Comparison of ENCODE assay signal across 8 cellular contexts in the genomic region with DNA sequence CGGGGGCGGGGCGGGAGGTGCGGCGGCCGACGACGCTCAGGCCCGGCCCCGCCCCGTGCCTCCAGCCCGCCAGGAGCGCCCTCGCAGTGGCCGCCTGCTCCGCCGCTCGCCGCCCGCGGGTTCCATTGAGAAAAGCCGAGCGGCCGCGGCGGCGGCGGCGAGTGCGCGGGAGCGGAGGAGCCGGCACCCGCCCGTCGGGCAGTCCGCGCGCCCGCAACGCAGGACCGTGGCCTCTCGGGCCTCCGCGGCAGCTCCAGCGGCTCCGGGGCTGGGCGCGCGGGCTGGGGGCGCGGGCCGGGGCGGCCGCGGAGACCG. TPM values are rescaled to one million over a fixed set of nuclear protein-coding genes. Genes with fewer than 3 reads are reported as not detected.
A peak's percentile ranks its signal among the peaks of the same experiment; 100 is the strongest.
DNase-seq lines count a peak whose midpoint lies in the region; ATAC-seq and TF ChIP-seq lines count a peak whose summit lies in the region.

A gene (plus strand): TSS at position 64 of the 315 bp plus-strand sequence. CDS start 359 bp downstream, outside the sequence.

- no peak within 1 kb of the TSS for H3T11ph ChIP-seq in H9 (ENCODE audit: low read length)

- H4K8ac ChIP-seq in H9 (replicated peaks; ENCODE audit: insufficient read length, low read depth, low read length) = no peak within 1 kb of the TSS

- H3K27ac Mint-ChIP-seq in H9 = peak within 1 kb of the TSS in 1 of 3 experiments; percentile 63; a peak in 1 of 7 replicates

- H4K20me1 ChIP-seq in H9 (ENCODE audit: control insufficient read depth, insufficient read depth, insufficient read length) = no peaks in the 10 kb centered on the region

- no peak within 1 kb of the TSS for H3K4ac ChIP-seq in H9 (ENCODE audit: low read depth, low read length)

- H3K14ac ChIP-seq in H9 (ENCODE audit: insufficient read depth, low read length) = peak within 1 kb of the TSS; percentile 78; the same call in 1 of the 2 replicates

- H4K5ac ChIP-seq in H9 (ENCODE audit: insufficient read length, low read depth, low read length) = no peak within 1 kb of the TSS

- H2BK5ac ChIP-seq in H9 (ENCODE audit: insufficient read length, low read length) = no peak within 1 kb of the TSS

- H3K79me2 ChIP-seq in H9 (ENCODE audit: insufficient read depth, low read length) = no peaks in the 10 kb centered on the region

- no peak within 1 kb of the TSS for H4K91ac ChIP-seq in H9 (ENCODE audit: insufficient read length, low read depth, low read length)

- H3K23ac ChIP-seq in H9 (ENCODE audit: insufficient read length, low read depth, low read length) = no peak within 1 kb of the TSS

- H3K9me3 ChIP-seq in H9 (ENCODE audit: control insufficient read depth, low read depth, low read length) (no peaks in the 10 kb centered on the region), mononuclear cell (ENCODE audit: low read depth, low read length) (no peaks in the 10 kb centered on the region)

- peak within 1 kb of the TSS; percentile 11 for H3K4me2 ChIP-seq in H9 (ENCODE audit: insufficient read depth, insufficient read length, low read length)

- peaks cover 9% of the 10 kb centered on the region for H3K23me2 ChIP-seq in H9 (ENCODE audit: insufficient read length, low read depth, low read length, poor library complexity, severe bottlenecking)

- H3K4me3 ChIP-seq in astrocyte of the spinal cord (ENCODE audit: low read depth, low read length) = peak within 1 kb of the TSS; percentile 52
- H3K4me3 ChIP-seq in mononuclear cell (ENCODE audit: low read length) = peak within 1 kb of the TSS; percentile 43

- no peak within 1 kb of the TSS for H2BK120ac ChIP-seq in H9 (ENCODE audit: low read depth, low read length, poor library complexity, severe bottlenecking)

- no peak within 1 kb of the TSS for H3K27ac ChIP-seq in H9 (ENCODE audit: insufficient read length, low read depth, low read length)

- H2BK12ac ChIP-seq in H9 (ENCODE audit: insufficient read length, low read depth, low read length) = no peak within 1 kb of the TSS

- H3K4me1 ChIP-seq in H9 (ENCODE audit: insufficient read depth, low read length) (no peaks in the 10 kb centered on the region), mononuclear cell (ENCODE audit: insufficient read depth, low read length) (peaks cover 47% of the 10 kb centered on the region)

- H3K79me1 ChIP-seq in H9 (ENCODE audit: insufficient read depth, low read depth, low read length, poor library complexity, severe bottlenecking) = no peaks in the 10 kb centered on the region

- no peak within 1 kb of the TSS for H3K9ac ChIP-seq in H9 (ENCODE audit: extremely low read depth, insufficient read length, low read length)

- ATAC-seq in HG03442 (IDR thresholded peaks at IDR 0.05; ENCODE audit: unreplicated experiment) = no peak

- H2AFZ ChIP-seq in H9 (ENCODE audit: low read length) = no peak within 1 kb of the TSS

- H3K27me3 ChIP-seq in H9 (ENCODE audit: insufficient read depth, low read length) (peaks cover 34% of the 10 kb centered on the region), mononuclear cell (ENCODE audit: insufficient read depth, low read length) (peaks cover 24% of the 10 kb centered on the region)

- DNase-seq in 8988T (peak; percentile 100), H9 (no peak), astrocyte of the spinal cord (ENCODE audit: low read depth, low spot score) (no peak), NCI-H2227 (lab: John Stamatoyannopoulos, UW; ENCODE audit: unreplicated experiment) (no peak), HCEC 1CT (no peak), cerebellum (ENCODE audit: low spot score) (no peak)

- in situ Hi-C loops in astrocyte of the spinal cord (cut with HindIII; ENCODE audit: low sequenced_read_pairs) = no loop called here

- H2BK20ac ChIP-seq in H9 (ENCODE audit: low read depth, low read length, poor library complexity, severe bottlenecking) = no peak within 1 kb of the TSS

- no peak within 1 kb of the TSS for H2BK15ac ChIP-seq in H9 (ENCODE audit: low read depth, low read length)

- no CpG with 5 or more reads among the region's 57 CpGs for WGBS in H9 (ENCODE audit: extremely low coverage, insufficient read length, low lambda C conversion rate)

- H3K4me3 Mint-ChIP-seq in H9 = peak within 1 kb of the TSS; percentile 74 to 82

- H3K4me1 Mint-ChIP-seq in H9 = peaks cover 6 to 19% of the 10 kb centered on the region in 2 experiments; a peak in 3 of 4 replicates

- H3K56ac ChIP-seq in H9 (ENCODE audit: insufficient read length, low read depth, low read length) = no peak within 1 kb of the TSS

- TF ChIP-seq CTCF in H9 (conservative IDR thresholded peaks at IDR 0.05) (no peak), astrocyte of the spinal cord (IDR thresholded peaks at IDR 0.05; ENCODE audit: low read depth, low read length) (no peak)

- H3K18ac ChIP-seq in H9 (ENCODE audit: insufficient read length, low read depth, low read length) = no peak within 1 kb of the TSS

- H2AK5ac ChIP-seq in H9 (ENCODE audit: insufficient read length, low read length) = no peak within 1 kb of the TSS

- no peaks in the 10 kb centered on the region; a peak in 1 of 5 replicates for H3K9me3 Mint-ChIP-seq in H9

- peaks cover 76% of the 10 kb centered on the region for H3K27me3 Mint-ChIP-seq in H9 (ENCODE audit: low read depth)

- H3K36me3 Mint-ChIP-seq in H9 (ENCODE audit: insufficient read depth in 1 of 3, low read depth in 3 of 3) = no peaks in the 10 kb centered on the region

RNA-seq across cellular contexts. Expression of the gene that starts here (rescaled TPM):
- total RNA-seq in H9 (2021) (3.6 and 4.7 TPM in 2 replicates), mononuclear cell (5.8 TPM), cerebellum (2.8 TPM)
